In the genomic region with DNA sequence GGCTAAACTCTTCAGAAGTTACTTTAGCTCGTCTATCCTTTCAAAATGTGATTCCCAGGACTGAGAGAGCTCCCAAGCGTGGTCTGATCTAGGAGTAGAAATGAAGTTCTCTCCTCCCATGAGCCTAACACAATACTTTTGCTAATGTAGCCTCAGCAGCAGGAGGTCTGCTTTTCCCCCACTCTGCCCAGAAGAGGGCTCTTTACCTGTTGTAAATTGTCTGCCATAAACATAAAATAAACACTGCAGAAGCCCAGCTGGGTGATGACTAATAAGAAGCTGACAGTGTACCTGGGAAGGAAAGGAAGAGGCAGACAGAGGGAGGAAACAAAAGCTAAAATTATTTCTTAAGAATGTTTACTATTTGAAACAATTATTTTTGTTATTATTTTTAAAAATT, we compare ENCODE assay signal across 11 cellular contexts. TPM values are rescaled to one million over a fixed set of nuclear protein-coding genes. Genes with fewer than 3 reads are reported as not detected.
A peak's percentile ranks its signal among the peaks of the same experiment; 100 is the strongest.
DNase-seq lines count a peak whose midpoint lies in the region; ATAC-seq, FAIRE-seq and TF ChIP-seq lines count a peak whose summit lies in the region.
"Had no signal": no experiment of that assay in that cellular context is flagged by ENCODE, and none has a peak within 500 bp of the region (broad histone marks: within the 10 kb centered on the region; RNA-seq: fewer than 3 reads in every experiment).

No MANE protein-coding gene starts in this region.

- no peak for TF ChIP-seq POLR2A in A549 (IDR thresholded peaks at IDR 0.05; ENCODE audit: low read length)
- no peak for TF ChIP-seq POLR2A in K562 (conservative IDR thresholded peaks at IDR 0.05)
- TF ChIP-seq POLR2A in ovary (IDR thresholded peaks at IDR 0.05): no peak

- TF ChIP-seq EP300 in A549 (IDR thresholded peaks at IDR 0.05) (no peak), K562 (IDR thresholded peaks at IDR 0.05; ENCODE audit: low read length) (no peak), ovary (IDR thresholded peaks at IDR 0.05) (no peak)

- intact Hi-C loops in K562 (cut with micrococcal nuclease): loop anchor here (5.0 kb wide), 1 partner anchor 234 kb away; no protein-coding TSS in a partner anchor
- intact Hi-C loops in ovary (cut with DNase I): no loop called here

- DNase-seq in A549 (ENCODE audit: low read depth in 1 of 2, low spot score in 1 of 2) (peak in 1 of 2 experiments; percentile 19), HuH-7 (ENCODE audit: low spot score) (peak; percentile 40), K562 (ENCODE audit: extremely low read depth in 1 of 4, low spot score in 3 of 4) (peak in 2 of 4 experiments; percentile 16 to 19), ovary (no peak), HCEC 1CT (no peak), activated gamma-delta T cell treated with Interleukin-2 at 50 U/mL for 16 hours (no peak), NCI-H446 treated with DMSO at 0.1 percent for 48 hours (lab: John Stamatoyannopoulos, UW) (no peak)
- DNase-seq: EL, occipital lobe had no signal

- H3K9ac ChIP-seq in K562 (ENCODE audit: insufficient read depth in 1 of 2, low read depth in 2 of 2, low read length in 2 of 2): no peak overlapping the region

- TF ChIP-seq CTCF in A549 (IDR thresholded peaks at IDR 0.05): no peak
- peak; percentile 22 for TF ChIP-seq CTCF in GM12873 (IDR thresholded peaks at IDR 0.05; ENCODE audit: insufficient read depth, low read depth, low read length, missing control alignments)
- TF ChIP-seq CTCF in K562 (IDR thresholded peaks at IDR 0.05 in 2 of 3, conservative IDR thresholded peaks at IDR 0.05 in 1 of 3; ENCODE audit: insufficient read depth in 2 of 3, low read depth in 1 of 3, low read length in 3 of 3): peak in 2 of 3 experiments; percentile 21 to 24; a peak in 1 of 6 replicates
- TF ChIP-seq CTCF in ovary (IDR thresholded peaks at IDR 0.05): no peak

- H3K79me2 ChIP-seq in K562 (ENCODE audit: control insufficient read depth, insufficient read depth, low read length): no peaks in the 10 kb centered on the region

- H3K36me3 ChIP-seq in K562 (ENCODE audit: control insufficient read depth, insufficient read depth, low read length) (no peaks in the 10 kb centered on the region), ovary (no peaks in the 10 kb centered on the region)

- H3K4me2 ChIP-seq in A549 (no peak overlapping the region), K562 (ENCODE audit: insufficient read depth, low read length) (no peak overlapping the region)

- CTCF ChIA-PET in A549 (lab: Yijun Ruan, JAX): interaction anchor here (1.2 to 1.6 kb wide), 3 partner anchors 10 to 49 kb away, joined by 3 to 5 read pairs (median 4); no protein-coding TSS in a partner anchor
- CTCF ChIA-PET in K562 (lab: Yijun Ruan, JAX; ENCODE audit: low intra/inter-chr PET ratio): no interaction called here

- H2AFZ ChIP-seq in K562 (ENCODE audit: low read depth, low read length): no peak overlapping the region

- in situ Hi-C loops in K562 (cut with MboI): no loop called here

- BruUV-seq in K562 (replicated peaks; lab: Mats Ljungman, UMichigan): no TSS peak

- TF ChIP-seq RAD21 in A549 (conservative IDR thresholded peaks at IDR 0.05 in 1 of 2, IDR thresholded peaks at IDR 0.05 in 1 of 2): no peak
- peak in 1 of 2 experiments; percentile 28; a peak in 2 of 4 replicates for TF ChIP-seq RAD21 in K562 (CRISPR knock-in tag; conservative IDR thresholded peaks at IDR 0.05 in 1 of 2, IDR thresholded peaks at IDR 0.05 in 1 of 2)

- 45% methylated on average over 2 of the region's 2 CpGs for WGBS in A549 (ENCODE audit: missing lambda C conversion rate)
- 0% methylated on average over 2 of the region's 2 CpGs for WGBS in K562 (ENCODE audit: insufficient coverage, low coverage, missing lambda C conversion rate)
- 44 to 48% (median 46%) methylated on average over 2 of the region's 2 CpGs for WGBS in ovary, 3 donors

- ATAC-seq in A549: peak; percentile 60 to 81; a peak in 5 of 6 replicates
- ATAC-seq in K562: peak; percentile 77

- H3K4me1 ChIP-seq in A549: no peaks in the 10 kb centered on the region
- H3K4me1 ChIP-seq in K562 (replicated peaks in 1 of 2; ENCODE audit: control insufficient read depth in 2 of 2, insufficient read depth in 2 of 2, low read length in 2 of 2): no peaks in the 10 kb centered on the region
- no peaks in the 10 kb centered on the region for H3K4me1 ChIP-seq in ovary (ENCODE audit: insufficient read depth)

- no peaks in the 10 kb centered on the region for H3K9me3 ChIP-seq in A549
- H3K9me3 ChIP-seq in K562 (replicated peaks; ENCODE audit: control insufficient read depth, insufficient read depth, low read depth, low read length): no peaks in the 10 kb centered on the region
- H3K9me3 ChIP-seq in ovary: no peaks in the 10 kb centered on the region

- H3K27ac ChIP-seq in A549 (no peak overlapping the region), K562 (ENCODE audit: extremely low read depth, low read depth, low read length) (no peak overlapping the region), ovary (no peak overlapping the region)

- POLR2A ChIA-PET in A549 (lab: Yijun Ruan, JAX): no interaction called here
- POLR2A ChIA-PET in K562 (lab: Yijun Ruan, JAX): interaction anchor here (0.6 kb wide), 1 partner anchor 231 kb away, joined by 3 read pairs; no protein-coding TSS in a partner anchor

- H3K4me3 ChIP-seq in A549 (no peak overlapping the region), K562 (no peak overlapping the region), ovary (no peak overlapping the region)

- H3K9me1 ChIP-seq in K562 (ENCODE audit: control insufficient read depth, insufficient read depth, low read length): no peaks in the 10 kb centered on the region

- FAIRE-seq in A549 (lab: Jason Lieb, UNC) (no peak), K562 (lab: Jason Lieb, UNC) (peak; percentile 35)

- no peaks in the 10 kb centered on the region for H4K20me1 ChIP-seq in K562 (replicated peaks; ENCODE audit: control insufficient read depth, insufficient read depth, low read length)

- H3K27me3 ChIP-seq in K562 (ENCODE audit: control insufficient read depth in 2 of 2, insufficient read depth in 2 of 2, low read length in 2 of 2): peaks cover 0 to 10% of the 10 kb centered on the region in 2 experiments; a peak in 4 of 5 replicates
- no peaks in the 10 kb centered on the region for H3K27me3 ChIP-seq in ovary

RNA-seq across cellular contexts. Expression of a gene that starts 15.4 kb away (rescaled TPM):
- not detected in 2 replicates for polyA plus RNA-seq in A549 (2011; rRNA removed)
- not detected in 2 replicates for polyA plus RNA-seq in A549 (2012; cell fraction: cytosol; rRNA removed)
- polyA plus RNA-seq in A549 (2012; cell fraction: nucleus; rRNA removed): not detected in 2 replicates
- polyA plus RNA-seq in A549 (2017; fragmentation: RNase III; extraction: RNeasy Plus Mini Kit Qiagen cat#74134 plus additional on column Dnase treatment): not detected in 3 replicates
- polyA minus RNA-seq in A549 (2011; rRNA and poly(A)+ RNA removed): not detected in 2 replicates
- not detected in 2 replicates for total RNA-seq in K562 (2011; cell fraction: chromatin; rRNA removed; ENCODE audit: low replicate concordance)
- not detected in 2 replicates for total RNA-seq in K562 (2011; cell fraction: nucleolus; rRNA removed)
- total RNA-seq in K562 (2011; cell fraction: nucleoplasm; rRNA removed): not detected in 2 replicates
- not detected in 2 replicates for total RNA-seq in K562 (2014; rRNA removed)
- total RNA-seq in K562 (2014; rRNA removed; fragmentation: Illumina TruSeq; extraction: Trizol): not detected in 2 replicates
- total RNA-seq in K562 (2015; rRNA removed; fragmentation: Illumina TruSeq; extraction: Trizol): not detected in 2 replicates
- total RNA-seq in K562 (2021): not detected in 2 replicates
- polyA plus RNA-seq in K562 (2011; rRNA removed): not detected in 2 replicates
- not detected in 2 replicates for polyA plus RNA-seq in K562 (2011; cell fraction: cytosol; rRNA removed)
- not detected in 2 replicates for polyA plus RNA-seq in K562 (2011; cell fraction: nucleus; rRNA removed)
- not detected in 2 replicates for polyA plus RNA-seq in K562 (2012)
- not detected in 2 replicates for polyA plus RNA-seq in K562 (2014; fragmentation: Illumina TruSeq; extraction: Trizol)
- not detected for polyA plus RNA-seq in K562 (2014; fragmentation: Nextera tagmentation; extraction: Ambion mirVana)
- polyA plus RNA-seq in K562 (2014; rRNA removed): not detected in 2 replicates
- not detected in 2 replicates for polyA minus RNA-seq in K562 (2011; rRNA and poly(A)+ RNA removed)
- not detected in 2 replicates for polyA minus RNA-seq in K562 (2011; cell fraction: cytosol; rRNA and poly(A)+ RNA removed)
- not detected in 2 replicates for polyA minus RNA-seq in K562 (2011; cell fraction: nucleus; rRNA and poly(A)+ RNA removed)
- total RNA-seq in ovary: not detected
- not detected for polyA plus RNA-seq in ovary
- total RNA-seq: NCI-H460, occipital lobe had no signal

RNA-seq across cellular contexts. Expression of a gene that starts 35.2 kb away (rescaled TPM):
- 9.6 and 13.8 TPM in 2 replicates for polyA plus RNA-seq in A549 (2011; rRNA removed)
- 5.9 and 7.8 TPM in 2 replicates for polyA plus RNA-seq in A549 (2012; cell fraction: cytosol; rRNA removed)
- polyA plus RNA-seq in A549 (2012; cell fraction: nucleus; rRNA removed): 3.9 and 5.2 TPM in 2 replicates
- polyA plus RNA-seq in A549 (2017; fragmentation: RNase III; extraction: RNeasy Plus Mini Kit Qiagen cat#74134 plus additional on column Dnase treatment): 16.4 to 17.4 TPM (median 17.2 TPM) in 3 replicates
- polyA minus RNA-seq in A549 (2011; rRNA and poly(A)+ RNA removed): 12.8 and 14.3 TPM in 2 replicates
- 6.6 and 8.0 TPM in 2 replicates for total RNA-seq in K562 (2011; cell fraction: chromatin; rRNA removed; ENCODE audit: low replicate concordance)
- total RNA-seq in K562 (2011; cell fraction: nucleolus; rRNA removed): 8.3 and 9.7 TPM in 2 replicates
- 9.1 and 11.3 TPM in 2 replicates for total RNA-seq in K562 (2011; cell fraction: nucleoplasm; rRNA removed)
- 9.9 and 12.4 TPM in 2 replicates for total RNA-seq in K562 (2014; rRNA removed)
- total RNA-seq in K562 (2014; rRNA removed; fragmentation: Illumina TruSeq; extraction: Trizol): 11.9 and 12.3 TPM in 2 replicates
- 34.0 and 36.0 TPM in 2 replicates for total RNA-seq in K562 (2015; rRNA removed; fragmentation: Illumina TruSeq; extraction: Trizol)
- total RNA-seq in K562 (2021): 13.2 and 14.4 TPM in 2 replicates
- polyA plus RNA-seq in K562 (2011; rRNA removed): 5.8 and 9.1 TPM in 2 replicates
- 5.6 and 8.0 TPM in 2 replicates for polyA plus RNA-seq in K562 (2011; cell fraction: cytosol; rRNA removed)
- 2.5 and 3.4 TPM in 2 replicates for polyA plus RNA-seq in K562 (2011; cell fraction: nucleus; rRNA removed)
- polyA plus RNA-seq in K562 (2012): 18.5 and 29.7 TPM in 2 replicates
- polyA plus RNA-seq in K562 (2014; fragmentation: Illumina TruSeq; extraction: Trizol): 10.6 and 11.1 TPM in 2 replicates
- polyA plus RNA-seq in K562 (2014; fragmentation: Nextera tagmentation; extraction: Ambion mirVana): 1 to 10 TPM; 7.1 to 10.0 TPM
- polyA plus RNA-seq in K562 (2014; rRNA removed): 7.3 TPM in 2 replicates
- polyA minus RNA-seq in K562 (2011; rRNA and poly(A)+ RNA removed): 10.4 and 13.3 TPM in 2 replicates
- 6.2 and 9.7 TPM in 2 replicates for polyA minus RNA-seq in K562 (2011; cell fraction: cytosol; rRNA and poly(A)+ RNA removed)
- 1.2 and 3.4 TPM in 2 replicates for polyA minus RNA-seq in K562 (2011; cell fraction: nucleus; rRNA and poly(A)+ RNA removed)
- total RNA-seq in ovary: 10 to 100 TPM; 14.7 to 38.5 (median 28.6) TPM
- polyA plus RNA-seq in ovary: 10 to 100 TPM; 18.5 to 52.8 TPM

RNA-seq across cellular contexts. Expression of a gene that starts 59.2 kb away (rescaled TPM):
- polyA plus RNA-seq in A549 (2011; rRNA removed) (not detected in 2 replicates), A549 (2017; fragmentation: RNase III; extraction: RNeasy Plus Mini Kit Qiagen cat#74134 plus additional on column Dnase treatment) (not detected in 3 replicates), K562 (2011; rRNA removed) (not detected in 2 replicates), K562 (2014; fragmentation: Illumina TruSeq; extraction: Trizol) (not detected in 2 replicates), K562 (2014; fragmentation: Nextera tagmentation; extraction: Ambion mirVana) (not detected), K562 (2014; rRNA removed) (not detected in 2 replicates), ovary (not detected)
- not detected in 2 replicates for polyA plus RNA-seq in A549 (2012; cell fraction: cytosol; rRNA removed)
- not detected in 2 replicates for polyA plus RNA-seq in A549 (2012; cell fraction: nucleus; rRNA removed)
- not detected in 2 replicates for polyA minus RNA-seq in A549 (2011; rRNA and poly(A)+ RNA removed)
- total RNA-seq in K562 (2011; cell fraction: chromatin; rRNA removed; ENCODE audit: low replicate concordance): not detected in 2 replicates
- total RNA-seq in K562 (2011; cell fraction: nucleolus; rRNA removed): not detected in 2 replicates
- total RNA-seq in K562 (2011; cell fraction: nucleoplasm; rRNA removed): not detected in 2 replicates
- total RNA-seq in K562 (2014; rRNA removed) (not detected in 2 replicates), K562 (2014; rRNA removed; fragmentation: Illumina TruSeq; extraction: Trizol) (not detected in 2 replicates), K562 (2015; rRNA removed; fragmentation: Illumina TruSeq; extraction: Trizol) (not detected in 2 replicates), K562 (2021) (not detected in 2 replicates), ovary (not detected)
- polyA plus RNA-seq in K562 (2011; cell fraction: cytosol; rRNA removed): not detected in 2 replicates
- polyA plus RNA-seq in K562 (2011; cell fraction: nucleus; rRNA removed): not detected in 2 replicates
- 0.03 TPM in 1 of 2 replicates, not detected in the other for polyA plus RNA-seq in K562 (2012)
- not detected in 2 replicates for polyA minus RNA-seq in K562 (2011; rRNA and poly(A)+ RNA removed)
- polyA minus RNA-seq in K562 (2011; cell fraction: cytosol; rRNA and poly(A)+ RNA removed): not detected in 2 replicates
- polyA minus RNA-seq in K562 (2011; cell fraction: nucleus; rRNA and poly(A)+ RNA removed): not detected in 2 replicates
- total RNA-seq: NCI-H460, occipital lobe had no signal

Comparison
In these comparisons a context has a peak if more than half of its experiments do, and no peak if none do; other contexts are left out.
1. CTCF ChIP-seq: peak in GM12873 (single experiment) and K562 (2 of 3); none in A549 (single experiment) and ovary (0 of 3).